In genomic region chr14:99689266-99690236, GRCh38 we compare ENCODE assay signal across 15 cellular contexts. TPM values are rescaled to one million over a fixed set of nuclear protein-coding genes. Genes with fewer than 3 reads are reported as not detected.
"Had no signal": no experiment of that assay in that cellular context is flagged by ENCODE, and none has a peak within 500 bp of the region (broad histone marks: within the 10 kb centered on the region; RNA-seq: fewer than 3 reads in every experiment).

No MANE protein-coding gene starts in this region.

- H3K27ac Mint-ChIP-seq: activated naive CD4-positive, alpha-beta T cell treated with anti-CD3 and anti-CD28 coated beads, Interleukin-2, amount 50 U/mL, for 72 hours; stimulated activated naive CD8-positive, alpha-beta T cell treated with anti-CD3 and anti-CD28 coated beads, Interleukin-15, Interleukin-2, amounts not matched to agents 100 ng/mL and 50 ng/mL, for 24 hours had no signal

- H3K36me3 Mint-ChIP-seq: activated naive CD4-positive, alpha-beta T cell treated with anti-CD3 and anti-CD28 coated beads, Interleukin-2, amount 50 U/mL, for 72 hours had no signal

- H3K9me3 ChIP-seq: lower lobe of right lung, SJCRH30 had no signal

- H3K4me3 ChIP-seq: lower lobe of right lung, SJCRH30 had no signal

- H3K4me3 Mint-ChIP-seq: brain; stimulated activated naive CD8-positive, alpha-beta T cell treated with anti-CD3 and anti-CD28 coated beads, Interleukin-15, Interleukin-2, amounts not matched to agents 100 ng/mL and 50 ng/mL, for 24 hours had no signal

- DNase-seq: activated CD4-positive, alpha-beta T cell treated with anti-CD3 and anti-CD28 coated beads for 1 hour; activated CD4-positive, alpha-beta T cell treated with anti-CD3 and anti-CD28 coated beads, Interleukin-2, amount 50 U/mL, for 48 hours; activated effector memory CD4-positive, alpha-beta T cell treated with Interleukin-2 at 50 U/mL for 16 hours; amniotic stem cell; dermis blood vessel endothelial cell; lower lobe of right lung; midbrain; posterior cingulate gyrus; SJCRH30; stimulated activated CD4-positive, alpha-beta T cell treated with anti-CD3 and anti-CD28 coated beads, Interleukin-12 subunit alpha, Interleukin-12 subunit beta, amount 100 ng/mL, for 4 hours; T-helper 9 cell had no signal

- H3K4me1 ChIP-seq: SJCRH30 had no signal

- H3K9me3 Mint-ChIP-seq: activated naive CD4-positive, alpha-beta T cell treated with anti-CD3 and anti-CD28 coated beads, Interleukin-2, amount 50 U/mL, for 72 hours; stimulated activated naive CD8-positive, alpha-beta T cell treated with anti-CD3 and anti-CD28 coated beads, Interleukin-15, Interleukin-2, amounts not matched to agents 100 ng/mL and 50 ng/mL, for 24 hours had no signal

- H3K36me3 ChIP-seq: lower lobe of right lung, SJCRH30 had no signal

- H3K27ac ChIP-seq: lower lobe of right lung, SJCRH30 had no signal

- ATAC-seq: activated naive CD4-positive, alpha-beta T cell treated with anti-CD3 and anti-CD28 coated beads, Interleukin-2, amount 50 U/mL, for 72 hours; esophagus mucosa; lower lobe of right lung had no signal

RNA-seq across cellular contexts. Expression of gene CYP46A1, which starts 5.5 kb away (rescaled TPM):
- total RNA-seq: esophagus mucosa had no signal

RNA-seq across cellular contexts. Expression of gene HHIPL1, which starts 44.6 kb away (rescaled TPM):
- total RNA-seq: SJCRH30 had no signal
